In genomic region chr2:222311321-222311977, GRCh38 we compare ENCODE assay signal across 22 cellular contexts. TPM values are rescaled to one million over a fixed set of nuclear protein-coding genes. Genes with fewer than 3 reads are reported as not detected.
A peak's percentile ranks its signal among the peaks of the same experiment; 100 is the strongest.
DNase-seq lines count a peak whose midpoint lies in the region; ATAC-seq and TF ChIP-seq lines count a peak whose summit lies in the region.
"Had no signal": no experiment of that assay in that cellular context is flagged by ENCODE, and none has a peak within 500 bp of the region (broad histone marks: within the 10 kb centered on the region; RNA-seq: fewer than 3 reads in every experiment).

No MANE protein-coding gene starts in this region.

- no peak overlapping the region for H4K8ac ChIP-seq in neuronal stem cell (ENCODE audit: low read depth, low read length)

- H3K4me1 Mint-ChIP-seq in HFFc6 (ENCODE audit: low read depth) (peaks cover 30% of the 10 kb centered on the region), endodermal cell (peaks cover 21% of the 10 kb centered on the region)

- H3K27me3 ChIP-seq in endodermal cell (ENCODE audit: control insufficient read depth, insufficient read depth, low read length, poor library complexity, severe bottlenecking) (peaks cover 100% of the 10 kb centered on the region), neuronal stem cell (ENCODE audit: control insufficient read depth in 3 of 3, insufficient read depth in 3 of 3, low read depth in 1 of 3, low read length in 3 of 3) (peaks cover 42 to 100% (median 89%) of the 10 kb centered on the region in 3 experiments), SJCRH30 (no peaks in the 10 kb centered on the region)

- H3K18ac ChIP-seq in neuronal stem cell (ENCODE audit: low read length): no peak overlapping the region

- H2BK15ac ChIP-seq in neuronal stem cell (ENCODE audit: low read length): no peak overlapping the region

- peaks cover 5% of the 10 kb centered on the region for H3K4me1 ChIP-seq in endodermal cell (ENCODE audit: control insufficient read depth, insufficient read depth, low read length)
- peaks cover 0 to 4% of the 10 kb centered on the region in 2 donors for H3K4me1 ChIP-seq in neuronal stem cell (ENCODE audit: control insufficient read depth in 2 of 2, insufficient read depth in 1 of 2, low read depth in 1 of 2, low read length in 2 of 2)
- peaks cover 21% of the 10 kb centered on the region for H3K4me1 ChIP-seq in SJCRH30
- H3K4me1 ChIP-seq: testis had no signal

- H3K27me3 Mint-ChIP-seq in HFFc6 (ENCODE audit: insufficient read depth): peaks cover 57% of the 10 kb centered on the region
- H3K27me3 Mint-ChIP-seq in endodermal cell (ENCODE audit: insufficient read depth): peaks cover 100% of the 10 kb centered on the region

- H4K91ac ChIP-seq in neuronal stem cell (ENCODE audit: low read depth, low read length, poor library complexity): no peak overlapping the region

- H2AK5ac ChIP-seq in neuronal stem cell (ENCODE audit: low read depth, low read length): no peak overlapping the region

- H3K4me3 Mint-ChIP-seq in HFFc6 (peak overlapping the region; percentile 34), endodermal cell (peak overlapping the region; percentile 23)
- H3K4me3 Mint-ChIP-seq: activated naive CD8-positive, alpha-beta T cell treated with anti-CD3 and anti-CD28 coated beads for 36 hours; activated T-cell treated with anti-CD3 and anti-CD28 coated beads, Interleukin-2, amount 50 U/mL, for 4 hours; CD8-positive, alpha-beta T cell; dendritic cell treated with granulocyte-macrophage colony-stimulating factor and Interleukin-4, amounts not matched to agents 40 ng/mL and 50 ng/mL, for 4 days; mesothelial cell of epicardium had no signal

- H3K14ac ChIP-seq in neuronal stem cell (ENCODE audit: low read length): no peak overlapping the region

- H3K27ac ChIP-seq in endodermal cell (ENCODE audit: low read depth, low read length): no peak overlapping the region
- H3K27ac ChIP-seq in neuronal stem cell (replicated peaks; ENCODE audit: low read length): no peak overlapping the region
- no peak overlapping the region for H3K27ac ChIP-seq in SJCRH30
- H3K27ac ChIP-seq: body of pancreas, testis had no signal

- no peak for ATAC-seq in HG02642 (IDR thresholded peaks at IDR 0.05; ENCODE audit: poor library complexity, unreplicated experiment)
- ATAC-seq: activated T-cell treated with anti-CD3 and anti-CD28 coated beads, Interleukin-2, amount 50 U/mL, for 4 hours; body of pancreas; CD8-positive, alpha-beta T cell; left colon had no signal

- H3K9ac ChIP-seq in endodermal cell (ENCODE audit: extremely low read depth, low read length, poor library complexity, severe bottlenecking) (no peak overlapping the region), neuronal stem cell (ENCODE audit: low read depth, low read length, poor library complexity) (no peak overlapping the region)

- 1% methylated on average over 21 to 42 of the region's 42 CpGs for WGBS in endodermal cell (ENCODE audit: insufficient coverage in 1 of 2, insufficient read length in 1 of 2), 2 experiments
- no CpG with 5 or more reads among the region's 42 CpGs for WGBS in neuronal stem cell (ENCODE audit: extremely low coverage in 2 of 2, insufficient read length in 2 of 2, insufficient replicate concordance in 1 of 2), 2 donors

- H3K9me3 ChIP-seq in endodermal cell (ENCODE audit: control insufficient read depth, low read length): peaks cover 3% of the 10 kb centered on the region
- peaks cover 0 to 6% of the 10 kb centered on the region in 2 donors for H3K9me3 ChIP-seq in neuronal stem cell (replicated peaks in 1 of 2; ENCODE audit: control insufficient read depth in 2 of 2, insufficient read depth in 1 of 2, low read depth in 1 of 2, low read length in 2 of 2)
- no peaks in the 10 kb centered on the region for H3K9me3 ChIP-seq in SJCRH30 (replicated peaks)
- H3K9me3 ChIP-seq: body of pancreas, testis had no signal

- H2BK5ac ChIP-seq in neuronal stem cell (ENCODE audit: low read length): no peak overlapping the region

- H3K4me3 ChIP-seq in endodermal cell (ENCODE audit: low read length) (no peak overlapping the region), neuronal stem cell (ENCODE audit: low read length in 2 of 2) (no peak overlapping the region), SJCRH30 (no peak overlapping the region)
- H3K4me3 ChIP-seq: body of pancreas, testis had no signal

- DNase-seq in ELR (ENCODE audit: low read depth): peak; percentile 63
- no peak for DNase-seq in HFFc6
- DNase-seq in endodermal cell: peak; percentile 86
- DNase-seq in neuronal stem cell (ENCODE audit: low spot score): no peak
- no peak for DNase-seq in central memory CD4-positive, alpha-beta T cell
- DNase-seq in SJCRH30: no peak
- DNase-seq: activated CD4-positive, alpha-beta T cell treated with anti-CD3 and anti-CD28 coated beads, Interleukin-2, amount 50 U/mL, for 4 hours; activated naive CD8-positive, alpha-beta T cell treated with anti-CD3 and anti-CD28 coated beads for 36 hours; activated T-cell treated with anti-CD3 and anti-CD28 coated beads, Interleukin-2, amount 50 U/mL, for 4 hours; CD8-positive, alpha-beta T cell; left colon; NCI-H1417 treated with DMSO at 0.1 percent for 48 hours; NCI-H2171; stimulated activated CD4-positive, alpha-beta T cell treated with anti-CD3 and anti-CD28 coated beads, Interleukin-15, amount 100 ng/mL, for 24 hours; testis had no signal

- H2BK12ac ChIP-seq in neuronal stem cell (ENCODE audit: low read length): no peak overlapping the region

- H3K27ac Mint-ChIP-seq in HFFc6 (no peak overlapping the region), endodermal cell (no peak overlapping the region)
- H3K27ac Mint-ChIP-seq: activated naive CD8-positive, alpha-beta T cell treated with anti-CD3 and anti-CD28 coated beads for 36 hours; CD8-positive, alpha-beta T cell; dendritic cell treated with granulocyte-macrophage colony-stimulating factor and Interleukin-4, amounts not matched to agents 40 ng/mL and 50 ng/mL, for 4 days; mesothelial cell of epicardium had no signal

- TF ChIP-seq CTCF in HFFc6 (IDR thresholded peaks at IDR 0.05): no peak
- no peak for TF ChIP-seq CTCF in endodermal cell (conservative IDR thresholded peaks at IDR 0.05)

- no peak overlapping the region for H3K4ac ChIP-seq in neuronal stem cell (ENCODE audit: low read length)

- no peaks in the 10 kb centered on the region; the same call in 1 of the 2 replicates for H3K36me3 Mint-ChIP-seq in HFFc6 (ENCODE audit: low read depth)
- no peaks in the 10 kb centered on the region for H3K36me3 Mint-ChIP-seq in endodermal cell (ENCODE audit: low read depth)
- H3K36me3 Mint-ChIP-seq: CD8-positive, alpha-beta T cell; mesothelial cell of epicardium had no signal

- H2BK120ac ChIP-seq in neuronal stem cell (ENCODE audit: low read depth, low read length): no peak overlapping the region

- H3K9me3 Mint-ChIP-seq in HFFc6 (no peaks in the 10 kb centered on the region), endodermal cell (no peaks in the 10 kb centered on the region)
- H3K9me3 Mint-ChIP-seq: activated T-cell treated with anti-CD3 and anti-CD28 coated beads, Interleukin-2, amount 50 U/mL, for 4 hours; CD8-positive, alpha-beta T cell; dendritic cell treated with granulocyte-macrophage colony-stimulating factor and Interleukin-4, amounts not matched to agents 40 ng/mL and 50 ng/mL, for 4 days; mesothelial cell of epicardium had no signal

- H3K36me3 ChIP-seq in endodermal cell (ENCODE audit: control insufficient read depth, insufficient read depth, low read length) (no peaks in the 10 kb centered on the region), neuronal stem cell (replicated peaks in 1 of 2; ENCODE audit: control insufficient read depth in 2 of 2, insufficient read depth in 2 of 2, low read length in 2 of 2) (no peaks in the 10 kb centered on the region), SJCRH30 (no peaks in the 10 kb centered on the region)

- no peak overlapping the region for H3K23ac ChIP-seq in neuronal stem cell (ENCODE audit: low read depth, low read length, poor library complexity)

- H2AFZ ChIP-seq in neuronal stem cell (ENCODE audit: low read length): peak overlapping the region; percentile 38

- no peak overlapping the region for H3K4me2 ChIP-seq in neuronal stem cell (ENCODE audit: insufficient read depth, low read length, poor library complexity, severe bottlenecking)

- no peaks in the 10 kb centered on the region for H3K79me1 ChIP-seq in neuronal stem cell (ENCODE audit: low read depth, low read length)

RNA-seq across cellular contexts. Expression of gene PAX3, which starts 12.7 kb away (rescaled TPM):
- 10 to 100 TPM; 13.2 to 20.7 (median 16.4) TPM for total RNA-seq in HFFc6 (2021; fragmentation: NEBNext Ultra II Directional; extraction: Animal tissue kit (Norgen Biotek cat#: 25700))
- not detected for total RNA-seq in endodermal cell
- polyA plus RNA-seq in endodermal cell (2013, experiment 1 of 2): 89.3 TPM
- polyA plus RNA-seq in endodermal cell (2013, experiment 2 of 2): 69.3 TPM
- 0.04 TPM for polyA plus RNA-seq in neuronal stem cell (2013, experiment 1 of 2)
- not detected for polyA plus RNA-seq in neuronal stem cell (2013, experiment 2 of 2)
- total RNA-seq in SJCRH30 (2014; rRNA removed; shearing (Covaris generic)): 116 and 117 TPM in 2 replicates
- total RNA-seq: activated naive CD8-positive, alpha-beta T cell treated with anti-CD3 and anti-CD28 coated beads for 36 hours; activated T-cell treated with anti-CD3 and anti-CD28 coated beads, Interleukin-2, amount 50 U/mL, for 4 hours; body of pancreas; CD8-positive, alpha-beta T cell; epithelial cell of proximal tubule; frontal cortex; HT-29; left colon had no signal

Comparison
In these comparisons a context has a peak if more than half of its experiments do, and no peak if none do; other contexts are left out.
1. DNase-seq: peak in ELR (single experiment) and endodermal cell (single experiment); none in HFFc6 (single experiment), neuronal stem cell (single experiment), central memory CD4-positive, alpha-beta T cell (single experiment) and SJCRH30 (0 of 2).
2. RNA of gene PAX3, which starts 12.7 kb away (total RNA-seq): 116 to 117 TPM in SJCRH30 and 13.2 to 20.7 TPM in HFFc6; not detected in endodermal cell; every median in the first group is over 10 times any median in the second.